ENCODE assay signal across 8 cellular contexts in the genomic region with DNA sequence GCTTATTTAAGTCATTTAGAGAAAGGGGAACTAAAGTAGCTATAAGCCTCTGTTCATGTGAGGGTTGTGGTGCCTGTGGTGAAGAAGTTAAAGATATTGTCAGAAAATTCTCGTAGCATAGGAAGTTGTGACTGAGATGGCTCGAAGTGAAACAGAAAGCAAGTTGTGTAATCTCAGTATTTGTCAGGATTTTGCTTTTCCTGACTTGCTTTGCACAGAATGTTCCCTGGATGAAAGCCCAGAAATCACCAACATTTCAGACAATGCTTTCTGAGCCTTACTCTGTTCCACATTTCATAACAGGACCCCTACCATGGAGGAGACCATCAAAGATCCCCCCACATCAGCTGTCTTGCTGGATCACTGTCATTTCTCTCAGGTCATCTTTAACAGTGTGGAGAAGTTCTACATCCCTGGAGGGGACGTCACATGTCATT. TPM values are rescaled to one million over a fixed set of nuclear protein-coding genes. Genes with fewer than 3 reads are reported as not detected.
DNase-seq lines count a peak whose midpoint lies in the region; ATAC-seq and TF ChIP-seq lines count a peak whose summit lies in the region.

No MANE protein-coding gene starts in this region.

- H3K9me3 ChIP-seq in RWPE2 (ENCODE audit: severe bottlenecking) (no peaks in the 10 kb centered on the region), muscle layer of colon (ENCODE audit: low read length) (no peaks in the 10 kb centered on the region)

- peak overlapping the region; percentile 73 for H3K27ac Mint-ChIP-seq in activated T-cell treated with anti-CD3 and anti-CD28 coated beads, Interleukin-2, amount 50 U/mL, for 24 hours

- H3K36me3 ChIP-seq in RWPE2 (ENCODE audit: low read depth) (peaks cover 35% of the 10 kb centered on the region), muscle layer of colon (ENCODE audit: insufficient read depth, low read length) (peaks cover 16% of the 10 kb centered on the region)

- H3K4me3 Mint-ChIP-seq in activated T-cell treated with anti-CD3 and anti-CD28 coated beads, Interleukin-2, amount 50 U/mL, for 24 hours, result peak overlapping the region; percentile 21

- H3K27me3 ChIP-seq in RWPE2 (ENCODE audit: insufficient read depth, poor library complexity, severe bottlenecking) (no peaks in the 10 kb centered on the region), muscle layer of colon (ENCODE audit: control insufficient read depth in 1 of 2, insufficient read depth in 2 of 2, low read length in 2 of 2) (no peaks in the 10 kb centered on the region)

- no peak overlapping the region for H3K9ac ChIP-seq in muscle layer of colon (ENCODE audit: low read length)

- H3K4me1 Mint-ChIP-seq in activated T-cell treated with anti-CD3 and anti-CD28 coated beads, Interleukin-2, amount 50 U/mL, for 24 hours (ENCODE audit: low read depth), result peaks cover 58% of the 10 kb centered on the region

- peak overlapping the region; percentile 2 for H3K4me3 ChIP-seq in RWPE2 (ENCODE audit: severe bottlenecking)
- peak overlapping the region in 1 of 2 donors; percentile 30 for H3K4me3 ChIP-seq in muscle layer of colon (ENCODE audit: low read depth in 1 of 2, low read length in 2 of 2)

- peak overlapping the region; percentile 55 for H3K27ac ChIP-seq in RWPE2 (ENCODE audit: poor library complexity, severe bottlenecking)
- H3K27ac ChIP-seq in muscle layer of colon (ENCODE audit: low read depth, low read length), result peak overlapping the region; percentile 57

- peaks cover 10% of the 10 kb centered on the region for H3K4me1 ChIP-seq in RWPE2 (ENCODE audit: insufficient read depth, poor library complexity, severe bottlenecking)
- peaks cover 25% of the 10 kb centered on the region for H3K4me1 ChIP-seq in muscle layer of colon (ENCODE audit: insufficient read depth, low read length)

- peaks cover 37% of the 10 kb centered on the region for H3K36me3 Mint-ChIP-seq in activated T-cell treated with anti-CD3 and anti-CD28 coated beads, Interleukin-2, amount 50 U/mL, for 24 hours (ENCODE audit: low read depth)

- H3K9me3 Mint-ChIP-seq in activated T-cell treated with anti-CD3 and anti-CD28 coated beads, Interleukin-2, amount 50 U/mL, for 24 hours, result no peaks in the 10 kb centered on the region

- ATAC-seq in HG02884 (IDR thresholded peaks at IDR 0.05; ENCODE audit: unreplicated experiment) (peak; percentile 76), RWPE2 (ENCODE audit: low read depth) (peak; percentile 67; the same call in 2 of the 3 replicates), HG03025 (IDR thresholded peaks at IDR 0.05; ENCODE audit: low FRiP score, unreplicated experiment) (no peak)

- TF ChIP-seq CTCF in RWPE2 (IDR thresholded peaks at IDR 0.05; ENCODE audit: poor library complexity, severe bottlenecking), result no peak

- no peak for DNase-seq in activated T-cell treated with anti-CD3 and anti-CD28 coated beads, Interleukin-2, amount 50 U/mL, for 24 hours
- no peak for DNase-seq in activated T-cell treated with anti-CD3 and anti-CD28 coated beads, Interleukin-2, amount 50 U/mL, for 48 hours
- DNase-seq in RWPE2 (ENCODE audit: low spot score) (no peak), dermis microvascular lymphatic vessel endothelial cell (ENCODE audit: low read depth in 2 of 2) (peak; percentile 51 to 60), HK-2 (ENCODE audit: unreplicated experiment) (no peak)

- no peaks in the 10 kb centered on the region for H3K27me3 Mint-ChIP-seq in activated T-cell treated with anti-CD3 and anti-CD28 coated beads, Interleukin-2, amount 50 U/mL, for 24 hours

RNA-seq across cellular contexts. Expression of a gene that starts 10.6 kb away (rescaled TPM):
- total RNA-seq in dermis microvascular lymphatic vessel endothelial cell, result 20.9 and 28.3 TPM in 2 replicates

RNA-seq across cellular contexts. Expression of a gene that starts 24.4 kb away (rescaled TPM):
- under 0.01 TPM in 1 of 2 replicates, not detected in the other for total RNA-seq in dermis microvascular lymphatic vessel endothelial cell

RNA-seq across cellular contexts. Expression of a gene that starts 51.2 kb away (rescaled TPM):
- total RNA-seq in dermis microvascular lymphatic vessel endothelial cell, result 30.8 and 48.4 TPM in 2 replicates

Comparison
In these comparisons a context has a peak if more than half of its experiments do, and no peak if none do; other contexts are left out.
1. DNase-seq: peak in dermis microvascular lymphatic vessel endothelial cell (2 of 2); none in activated T-cell treated with anti-CD3 and anti-CD28 coated beads, Interleukin-2, amount 50 U/mL, for 24 hours (single experiment), activated T-cell treated with anti-CD3 and anti-CD28 coated beads, Interleukin-2, amount 50 U/mL, for 48 hours (0 of 2), RWPE2 (single experiment) and HK-2 (single experiment).